ENCODE assay signal across 9 cellular contexts in the genomic region with DNA sequence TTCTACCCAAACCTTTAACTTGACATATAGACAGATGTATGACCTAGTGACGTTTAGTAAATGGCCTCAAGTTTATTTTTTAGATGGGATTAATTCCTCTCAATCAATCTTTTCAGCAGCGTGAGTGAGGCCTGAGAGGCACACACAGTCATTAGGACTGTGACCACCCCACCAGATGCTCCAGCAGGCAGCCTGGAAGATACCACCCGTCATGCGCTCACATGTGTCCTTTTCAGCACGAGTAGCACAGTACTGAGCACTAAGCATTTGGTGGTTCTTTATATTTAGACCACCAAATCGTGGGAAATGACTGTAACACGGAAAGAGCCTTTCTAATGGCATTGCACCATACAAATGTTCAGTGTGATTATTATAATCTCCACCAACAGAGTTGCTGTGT.
DNase-seq lines count a peak whose midpoint lies in the region; ATAC-seq and TF ChIP-seq lines count a peak whose summit lies in the region.
"Had no signal": no experiment of that assay in that cellular context is flagged by ENCODE, and none has a peak within 500 bp of the region (broad histone marks: within the 10 kb centered on the region; RNA-seq: fewer than 3 reads in every experiment).

No MANE protein-coding gene starts in this region.

- no peaks in the 10 kb centered on the region for H3K4me1 Mint-ChIP-seq in activated CD8-positive, alpha-beta T cell treated with anti-CD3 and anti-CD28 coated beads, Interleukin-2, amount 10 ng/mL, durations not matched to agents 7 days and 5 days (ENCODE audit: low read depth)
- peaks cover 5% of the 10 kb centered on the region for H3K4me1 Mint-ChIP-seq in activated CD4-positive, alpha-beta T cell treated with anti-CD3 and anti-CD28 coated beads, Interleukin-2, amount 10 ng/mL, durations not matched to agents 24 days and 14 days

- H2AFZ ChIP-seq in Loucy (ENCODE audit: low read length) (peak overlapping the region; percentile 66), osteoblast (ENCODE audit: low read length) (peak overlapping the region; percentile 59)

- no peak for TF ChIP-seq CTCF in Loucy (conservative IDR thresholded peaks at IDR 0.05; ENCODE audit: low read length)
- TF ChIP-seq CTCF in osteoblast (IDR thresholded peaks at IDR 0.05; ENCODE audit: extremely low read depth, low read depth, low read length) = no peak

- no peaks in the 10 kb centered on the region for H3F3A ChIP-seq in Loucy (ENCODE audit: low read depth)

- H3K4me2 ChIP-seq in Loucy (ENCODE audit: low read depth, low read length, poor library complexity, severe bottlenecking) = no peak overlapping the region
- peak overlapping the region; percentile 67 for H3K4me2 ChIP-seq in osteoblast (ENCODE audit: insufficient read depth, low read length)

- peaks cover 6% of the 10 kb centered on the region for H3K4me1 ChIP-seq in Loucy (ENCODE audit: insufficient read depth, low read length, poor library complexity, severe bottlenecking)
- H3K4me1 ChIP-seq in osteoblast (ENCODE audit: insufficient read depth, low read length) = peaks cover 17% of the 10 kb centered on the region

- no peaks in the 10 kb centered on the region for H4K20me1 ChIP-seq in Loucy (ENCODE audit: insufficient read depth, low read length, poor library complexity, severe bottlenecking)
- H4K20me1 ChIP-seq in osteoblast (ENCODE audit: insufficient read depth, low read length) = no peaks in the 10 kb centered on the region

- H3K27me3 ChIP-seq in Loucy (ENCODE audit: insufficient read depth, low read length, poor library complexity, severe bottlenecking) (no peaks in the 10 kb centered on the region), osteoblast (ENCODE audit: insufficient read depth, low read length) (no peaks in the 10 kb centered on the region)
- H3K27me3 ChIP-seq: ovary had no signal

- no peak overlapping the region for H3K27ac ChIP-seq in osteoblast (ENCODE audit: low read depth, low read length)
- H3K27ac ChIP-seq: ovary had no signal

- intact Hi-C loops in activated CD4-positive, alpha-beta T cell treated with anti-CD3 and anti-CD28 coated beads, Interleukin-2, amount 10 ng/mL, durations not matched to agents 24 days and 14 days (cut with micrococcal nuclease) = loop anchor here (5.0 kb wide), 1 partner anchor 470 kb away; no protein-coding TSS in a partner anchor

- no peak for DNase-seq in osteoblast (ENCODE audit: insufficient read length, low spot score, missing footprints)
- no peak for DNase-seq in activated CD8-positive, alpha-beta T cell treated with anti-CD3 and anti-CD28 coated beads, Interleukin-2, amount 10 ng/mL, durations not matched to agents 7 days and 5 days
- no peak for DNase-seq in T-helper 1 cell
- no peak for DNase-seq in activated CD4-positive, alpha-beta T cell treated with anti-CD3 and anti-CD28 coated beads, Interleukin-2, amount 10 ng/mL, durations not matched to agents 24 days and 14 days
- DNase-seq: activated naive CD4-positive, alpha-beta T cell treated with anti-CD3 and anti-CD28 coated beads, Interleukin-2, amount 50 U/mL, for 16 hours had no signal

- no peaks in the 10 kb centered on the region for H3K9me2 ChIP-seq in Loucy (replicated peaks; ENCODE audit: low read depth, low read length)

- H3K36me3 ChIP-seq in Loucy (ENCODE audit: insufficient read depth, low read length) (no peaks in the 10 kb centered on the region), osteoblast (ENCODE audit: insufficient read depth, low read length) (no peaks in the 10 kb centered on the region)
- H3K36me3 ChIP-seq: ovary had no signal

- no peak overlapping the region for H3K4me3 Mint-ChIP-seq in activated CD8-positive, alpha-beta T cell treated with anti-CD3 and anti-CD28 coated beads, Interleukin-2, amount 10 ng/mL, durations not matched to agents 7 days and 5 days
- no peak overlapping the region for H3K4me3 Mint-ChIP-seq in activated CD4-positive, alpha-beta T cell treated with anti-CD3 and anti-CD28 coated beads, Interleukin-2, amount 10 ng/mL, durations not matched to agents 24 days and 14 days

- H3K9ac ChIP-seq in Loucy (ENCODE audit: low read depth, low read length, poor library complexity, severe bottlenecking) = no peak overlapping the region

- POLR2A ChIA-PET in activated CD8-positive, alpha-beta T cell treated with anti-CD3 and anti-CD28 coated beads, Interleukin-2, amount 10 ng/mL, durations not matched to agents 7 days and 5 days (lab: Charles Lee) = no interaction called here

- H3K27ac Mint-ChIP-seq in activated CD8-positive, alpha-beta T cell treated with anti-CD3 and anti-CD28 coated beads, Interleukin-2, amount 10 ng/mL, durations not matched to agents 7 days and 5 days = no peak overlapping the region
- no peak overlapping the region for H3K27ac Mint-ChIP-seq in activated CD4-positive, alpha-beta T cell treated with anti-CD3 and anti-CD28 coated beads, Interleukin-2, amount 10 ng/mL, durations not matched to agents 24 days and 14 days

- CTCF ChIA-PET in activated CD8-positive, alpha-beta T cell treated with anti-CD3 and anti-CD28 coated beads, Interleukin-2, amount 10 ng/mL, durations not matched to agents 7 days and 5 days (lab: Charles Lee) = interaction anchor here (0.6 to 1.3 kb wide), 9 partner anchors 8 to 400 kb away, joined by 3 to 6 read pairs (median 3); no protein-coding TSS in a partner anchor

- no peaks in the 10 kb centered on the region for H3K79me2 ChIP-seq in Loucy (ENCODE audit: insufficient read depth, low read length)
- H3K79me2 ChIP-seq in osteoblast (ENCODE audit: insufficient read depth, low read length) = no peaks in the 10 kb centered on the region

- H3K36me3 Mint-ChIP-seq in activated CD8-positive, alpha-beta T cell treated with anti-CD3 and anti-CD28 coated beads, Interleukin-2, amount 10 ng/mL, durations not matched to agents 7 days and 5 days (ENCODE audit: low read depth) = no peaks in the 10 kb centered on the region
- no peaks in the 10 kb centered on the region for H3K36me3 Mint-ChIP-seq in activated CD4-positive, alpha-beta T cell treated with anti-CD3 and anti-CD28 coated beads, Interleukin-2, amount 10 ng/mL, durations not matched to agents 24 days and 14 days (ENCODE audit: low read depth)

- no peaks in the 10 kb centered on the region for H3K9me3 Mint-ChIP-seq in activated CD8-positive, alpha-beta T cell treated with anti-CD3 and anti-CD28 coated beads, Interleukin-2, amount 10 ng/mL, durations not matched to agents 7 days and 5 days (ENCODE audit: insufficient read depth)
- H3K9me3 Mint-ChIP-seq in activated CD4-positive, alpha-beta T cell treated with anti-CD3 and anti-CD28 coated beads, Interleukin-2, amount 10 ng/mL, durations not matched to agents 24 days and 14 days = no peaks in the 10 kb centered on the region

- no peaks in the 10 kb centered on the region for H3K27me3 Mint-ChIP-seq in activated CD8-positive, alpha-beta T cell treated with anti-CD3 and anti-CD28 coated beads, Interleukin-2, amount 10 ng/mL, durations not matched to agents 7 days and 5 days (ENCODE audit: low read depth)
- H3K27me3 Mint-ChIP-seq in activated CD4-positive, alpha-beta T cell treated with anti-CD3 and anti-CD28 coated beads, Interleukin-2, amount 10 ng/mL, durations not matched to agents 24 days and 14 days = no peaks in the 10 kb centered on the region

- H3K4me3 ChIP-seq in Loucy (ENCODE audit: low read length, poor library complexity, severe bottlenecking) (no peak overlapping the region), osteoblast (ENCODE audit: insufficient read depth, low read length) (no peak overlapping the region)
- H3K4me3 ChIP-seq: ovary had no signal

- H3K9me3 ChIP-seq in Loucy (ENCODE audit: insufficient read depth, low read depth, low read length) = no peaks in the 10 kb centered on the region
- no peaks in the 10 kb centered on the region for H3K9me3 ChIP-seq in osteoblast (ENCODE audit: low read depth, low read length)
- H3K9me3 ChIP-seq: ovary had no signal

- ATAC-seq in GM19351 (IDR thresholded peaks at IDR 0.05; ENCODE audit: unreplicated experiment) (peak; percentile 15), HG02623 (IDR thresholded peaks at IDR 0.05; ENCODE audit: unreplicated experiment) (peak; percentile 8)
- ATAC-seq in activated CD8-positive, alpha-beta T cell treated with anti-CD3 and anti-CD28 coated beads, Interleukin-2, amount 10 ng/mL, durations not matched to agents 7 days and 5 days = no peak
